ENCODE assay signal across 16 cellular contexts in genomic region chr1:10054465-10054864, GRCh38. TPM values are rescaled to one million over a fixed set of nuclear protein-coding genes. Genes with fewer than 3 reads are reported as not detected.
DNase-seq lines count a peak whose midpoint lies in the region; ATAC-seq and TF ChIP-seq lines count a peak whose summit lies in the region.
"Had no signal": no experiment of that assay in that cellular context is flagged by ENCODE, and none has a peak within 500 bp of the region (broad histone marks: within the 10 kb centered on the region; RNA-seq: fewer than 3 reads in every experiment).

No MANE protein-coding gene starts in this region.

- intact Hi-C loops in activated T-helper 2 cell treated with anti-CD3 and anti-CD28 coated beads, Interferon-gamma antibody, Interleukin-2, Interleukin-4, amounts not matched to agents 10 μg/mL and 5 μg/mL and 100 μg/mL, durations not matched to agents 14 hours and 24 hours and 36 hours (cut with micrococcal nuclease): no loop called here

- no peaks in the 10 kb centered on the region for H3K36me3 ChIP-seq in GM23338 (ENCODE audit: insufficient read depth)
- H3K36me3 ChIP-seq: BE2C had no signal

- no peaks in the 10 kb centered on the region for H3K9me2 ChIP-seq in GM23338 (ENCODE audit: insufficient read depth)

- H3K36me3 Mint-ChIP-seq in GM23338 (ENCODE audit: low read depth): peaks cover 10% of the 10 kb centered on the region
- H3K36me3 Mint-ChIP-seq in activated T-helper 2 cell treated with anti-CD3 and anti-CD28 coated beads, Interferon-gamma antibody, Interleukin-2, Interleukin-4, amounts not matched to agents 10 μg/mL and 5 μg/mL and 100 μg/mL, durations not matched to agents 14 hours and 24 hours and 36 hours (ENCODE audit: low read depth): peaks cover 4% of the 10 kb centered on the region

- H3K27me3 Mint-ChIP-seq in GM23338 (ENCODE audit: insufficient read depth, low read depth, poor library complexity): peaks cover 3% of the 10 kb centered on the region
- H3K27me3 Mint-ChIP-seq in activated T-helper 2 cell treated with anti-CD3 and anti-CD28 coated beads, Interferon-gamma antibody, Interleukin-2, Interleukin-4, amounts not matched to agents 10 μg/mL and 5 μg/mL and 100 μg/mL, durations not matched to agents 14 hours and 24 hours and 36 hours (ENCODE audit: low read depth): no peaks in the 10 kb centered on the region
- H3K27me3 Mint-ChIP-seq: CD4-positive, alpha-beta memory T cell had no signal

- no peak for TF ChIP-seq CTCF in GM23338 (conservative IDR thresholded peaks at IDR 0.05; ENCODE audit: low read depth in 2 of 2)

- H3K9me3 Mint-ChIP-seq in GM23338: no peaks in the 10 kb centered on the region
- H3K9me3 Mint-ChIP-seq in activated T-helper 2 cell treated with anti-CD3 and anti-CD28 coated beads, Interferon-gamma antibody, Interleukin-2, Interleukin-4, amounts not matched to agents 10 μg/mL and 5 μg/mL and 100 μg/mL, durations not matched to agents 14 hours and 24 hours and 36 hours: no peaks in the 10 kb centered on the region

- H3K27ac Mint-ChIP-seq in GM23338: no peak overlapping the region
- H3K27ac Mint-ChIP-seq in activated T-helper 2 cell treated with anti-CD3 and anti-CD28 coated beads, Interferon-gamma antibody, Interleukin-2, Interleukin-4, amounts not matched to agents 10 μg/mL and 5 μg/mL and 100 μg/mL, durations not matched to agents 14 hours and 24 hours and 36 hours: no peak overlapping the region

- no peak for ATAC-seq in GM23338
- no peak for ATAC-seq in HG02571 (IDR thresholded peaks at IDR 0.05; ENCODE audit: unreplicated experiment)
- no peak for ATAC-seq in HG02970 (IDR thresholded peaks at IDR 0.05; ENCODE audit: low FRiP score, unreplicated experiment)
- ATAC-seq: HCT116 had no signal

- H3K4me3 ChIP-seq in GM23338: no peak overlapping the region

- H4K20me1 ChIP-seq in GM23338 (replicated peaks; ENCODE audit: insufficient read depth): peaks cover 38% of the 10 kb centered on the region

- H3K79me2 ChIP-seq in GM23338 (replicated peaks; ENCODE audit: insufficient read depth): peaks cover 100% of the 10 kb centered on the region

- H3K4me3 Mint-ChIP-seq in GM23338: no peak overlapping the region
- H3K4me3 Mint-ChIP-seq in activated T-helper 2 cell treated with anti-CD3 and anti-CD28 coated beads, Interferon-gamma antibody, Interleukin-2, Interleukin-4, amounts not matched to agents 10 μg/mL and 5 μg/mL and 100 μg/mL, durations not matched to agents 14 hours and 24 hours and 36 hours (ENCODE audit: low read depth): no peak overlapping the region
- H3K4me3 Mint-ChIP-seq: CD4-positive, alpha-beta memory T cell had no signal

- no peaks in the 10 kb centered on the region for H3K27me3 ChIP-seq in GM23338 (ENCODE audit: insufficient read depth)
- H3K27me3 ChIP-seq: BE2C had no signal

- H3K27ac ChIP-seq in GM23338 (ENCODE audit: low read depth): peak overlapping the region; percentile 8; the same call in 1 of the 2 replicates

- H3K4me1 ChIP-seq in GM23338 (ENCODE audit: insufficient read depth): peaks cover 4% of the 10 kb centered on the region
- H3K4me1 ChIP-seq: BE2C had no signal

- peaks cover 21% of the 10 kb centered on the region for H3K4me1 Mint-ChIP-seq in GM23338
- peaks cover 2% of the 10 kb centered on the region for H3K4me1 Mint-ChIP-seq in activated T-helper 2 cell treated with anti-CD3 and anti-CD28 coated beads, Interferon-gamma antibody, Interleukin-2, Interleukin-4, amounts not matched to agents 10 μg/mL and 5 μg/mL and 100 μg/mL, durations not matched to agents 14 hours and 24 hours and 36 hours (ENCODE audit: low read depth)

- no peak for DNase-seq in GM23338 (ENCODE audit: low spot score)
- DNase-seq in cerebellum (ENCODE audit: low spot score): peak; percentile 24
- peak; percentile 56 for DNase-seq in medulla oblongata (ENCODE audit: extremely low spot score)
- peak; percentile 76 for DNase-seq in putamen (ENCODE audit: low spot score)
- no peak for DNase-seq in AG08396 (ENCODE audit: low spot score)
- DNase-seq in activated T-helper 2 cell treated with anti-CD3 and anti-CD28 coated beads, Interferon-gamma antibody, Interleukin-2, Interleukin-4, amounts not matched to agents 10 μg/mL and 5 μg/mL and 100 μg/mL, durations not matched to agents 14 hours and 24 hours and 36 hours (ENCODE audit: low spot score): no peak
- DNase-seq: ACHN; BE2C; CD4-positive, alpha-beta memory T cell; DMS79; IMR-90 had no signal

- H3F3A ChIP-seq in GM23338 (replicated peaks; ENCODE audit: low read depth): 0 out of 2 replicates have a peak, but pooled peaks cover 3% of the 10 kb centered on the region

- no peak overlapping the region for H2AFZ ChIP-seq in GM23338

- no peak overlapping the region for H3K4me2 ChIP-seq in GM23338

TF ChIP-seq in GM23338, 12 proteins besides CTCF, POLR2A, EP300 and RAD21 (continues in another document):
- TF ChIP-seq POLR2AphosphoS5 (IDR thresholded peaks at IDR 0.05; ENCODE audit: low read depth): no peak
- TF ChIP-seq ZNF462 (CRISPR knock-in tag; IDR thresholded peaks at IDR 0.05): no peak
- no peak for TF ChIP-seq STAT1 (IDR thresholded peaks at IDR 0.05; ENCODE audit: unreplicated experiment)

RNA-seq across cellular contexts. Expression of gene UBE4B, which starts 21.7 kb away (rescaled TPM):
- 76.5 and 115 TPM in 2 replicates for total RNA-seq in GM23338 (2014; rRNA removed; shearing (Covaris generic))
- polyA plus RNA-seq in GM23338 (2016; fragmentation: Nextera tagmentation; extraction: Ambion mirVana): 27.9 and 28.4 TPM in 2 replicates
- 38.0 TPM for total RNA-seq in cerebellum
- total RNA-seq in activated T-helper 2 cell treated with anti-CD3 and anti-CD28 coated beads, Interferon-gamma antibody, Interleukin-2, Interleukin-4, amounts not matched to agents 10 μg/mL and 5 μg/mL and 100 μg/mL, durations not matched to agents 14 hours and 24 hours and 36 hours: 37.2 and 37.7 TPM in 2 replicates

RNA-seq across cellular contexts. Expression of gene RBP7, which starts 57.4 kb away (rescaled TPM):
- 3.2 and 11.7 TPM in 2 replicates for total RNA-seq in GM23338 (2014; rRNA removed; shearing (Covaris generic))
- 16.7 and 18.9 TPM in 2 replicates for polyA plus RNA-seq in GM23338 (2016; fragmentation: Nextera tagmentation; extraction: Ambion mirVana)
- total RNA-seq in cerebellum: not detected
- not detected in 2 replicates for total RNA-seq in activated T-helper 2 cell treated with anti-CD3 and anti-CD28 coated beads, Interferon-gamma antibody, Interleukin-2, Interleukin-4, amounts not matched to agents 10 μg/mL and 5 μg/mL and 100 μg/mL, durations not matched to agents 14 hours and 24 hours and 36 hours
- total RNA-seq: A172; CD4-positive, alpha-beta memory T cell; HT-29; IMR-90 had no signal
- polyA plus RNA-seq: CD4-positive, alpha-beta memory T cell had no signal

Comparison
In these comparisons a context has a peak if more than half of its experiments do, and no peak if none do; other contexts are left out.
1. DNase-seq: peak in cerebellum (single experiment), medulla oblongata (single experiment) and putamen (single experiment); none in GM23338 (single experiment), AG08396 (single experiment) and activated T-helper 2 cell treated with anti-CD3 and anti-CD28 coated beads, Interferon-gamma antibody, Interleukin-2, Interleukin-4, amounts not matched to agents 10 μg/mL and 5 μg/mL and 100 μg/mL, durations not matched to agents 14 hours and 24 hours and 36 hours (single experiment).